Comparison of ENCODE assay signal across 10 cellular contexts in genomic region chr10:73705506-73706072, GRCh38. TPM values are rescaled to one million over a fixed set of nuclear protein-coding genes. Genes with fewer than 3 reads are reported as not detected.
"Had no signal": no experiment of that assay in that cellular context is flagged by ENCODE, and none has a peak within 500 bp of the region (broad histone marks: within the 10 kb centered on the region; RNA-seq: fewer than 3 reads in every experiment).

No MANE protein-coding gene starts in this region.

RNA-seq across cellular contexts. Expression of gene SYNPO2L, which starts 49.8 kb away (rescaled TPM):
- total RNA-seq: activated B cell treated with CpG ODN at 0.5 μM for 24 hours; activated CD8-positive, alpha-beta T cell treated with anti-CD3 and anti-CD28 coated beads for 36 hours; activated naive CD4-positive, alpha-beta T cell treated with anti-CD3 and anti-CD28 coated beads for 36 hours; activated naive CD8-positive, alpha-beta T cell treated with anti-CD3 and anti-CD28 coated beads for 36 hours; activated T-helper 2 cell treated with anti-CD3 and anti-CD28 coated beads, Interferon-gamma antibody, Interleukin-2, Interleukin-4, amounts not matched to agents 10 μg/mL and 5 μg/mL and 100 μg/mL, durations not matched to agents 14 hours and 24 hours and 36 hours; body of pancreas; dermis microvascular lymphatic vessel endothelial cell; endothelial cell of umbilical vein; epithelial cell of proximal tubule; frontal cortex had no signal
- polyA plus RNA-seq: endothelial cell of umbilical vein had no signal
